Comparison of ENCODE assay signal across 6 cellular contexts in genomic region chr18:38587571-38587970, GRCh38.
"Had no signal": no experiment of that assay in that cellular context is flagged by ENCODE, and none has a peak within 500 bp of the region (broad histone marks: within the 10 kb centered on the region; RNA-seq: fewer than 3 reads in every experiment).

No MANE protein-coding gene starts in this region.

- H3K4me3 Mint-ChIP-seq: IgD-negative memory B cell had no signal

- H3K9me3 Mint-ChIP-seq: IgD-negative memory B cell had no signal

- H3K4me1 Mint-ChIP-seq: IgD-negative memory B cell had no signal

- H3K27me3 Mint-ChIP-seq: IgD-negative memory B cell had no signal

- ATAC-seq: HepG2, K562 had no signal

- DNase-seq: IMR-90, KBM-7 had no signal

- H3K27ac Mint-ChIP-seq: IgD-negative memory B cell had no signal

- H3K27ac ChIP-seq: HL-60 had no signal

- H3K4me3 ChIP-seq: K562 had no signal

- H3K36me3 Mint-ChIP-seq: IgD-negative memory B cell had no signal
